ENCODE assay signal across 1 cellular context in genomic region chr1:36398370-36398977, GRCh38.
TF ChIP-seq lines count a peak whose summit lies in the region.

No MANE protein-coding gene starts in this region.

TF ChIP-seq in K562, 482 proteins besides CTCF, POLR2A, EP300 and RAD21 (continued from another document and continues in another):
- TF ChIP-seq TEAD1 (CRISPR knock-in tag; IDR thresholded peaks at IDR 0.05): peak in 1 of 2 experiments; percentile 95; a peak in 2 of 4 replicates
- TF ChIP-seq JUND (IDR thresholded peaks at IDR 0.05; ENCODE audit: borderline replicate concordance, low read depth, low read length): no peak
- peak; percentile 80; the same call in 2 of the 3 replicates for TF ChIP-seq JUND (tag; IDR thresholded peaks at IDR 0.05; ENCODE audit: borderline replicate concordance, low read depth, low read length)
- no peak for TF ChIP-seq CBX8 (IDR thresholded peaks at IDR 0.05; ENCODE audit: borderline replicate concordance, extremely low read depth, low read depth, low read length, poor library complexity, severe bottlenecking)
- peak; percentile 96 for TF ChIP-seq KLF6 (CRISPR knock-in tag; IDR thresholded peaks at IDR 0.05; ENCODE audit: borderline replicate concordance)
- TF ChIP-seq PRDM10 (IDR thresholded peaks at IDR 0.05; ENCODE audit: partially characterized antibody): no peak
- no peak for TF ChIP-seq SP2 (IDR thresholded peaks at IDR 0.05; ENCODE audit: extremely low read depth, low read depth, low read length, poor library complexity, severe bottlenecking)
- TF ChIP-seq MEIS2 (IDR thresholded peaks at IDR 0.05; ENCODE audit: partially characterized antibody): no peak
- TF ChIP-seq HMG20B (CRISPR knock-in tag; IDR thresholded peaks at IDR 0.05): no peak
- no peak for TF ChIP-seq FOXJ2 (tag; IDR thresholded peaks at IDR 0.05)
- TF ChIP-seq FOXP1 (CRISPR knock-in tag; IDR thresholded peaks at IDR 0.05): no peak
- no peak for TF ChIP-seq RBM22 (IDR thresholded peaks at IDR 0.05; ENCODE audit: low read depth, low read length, poor library complexity, severe bottlenecking)
- no peak for TF ChIP-seq PHF21A (IDR thresholded peaks at IDR 0.05; ENCODE audit: borderline replicate concordance, low read depth)
- TF ChIP-seq ASH1L (IDR thresholded peaks at IDR 0.05; ENCODE audit: borderline replicate concordance, low read depth, partially characterized antibody): no peak
- no peak for TF ChIP-seq SPI1 (IDR thresholded peaks at IDR 0.05; ENCODE audit: borderline replicate concordance, low read depth, low read length)
- no peak for TF ChIP-seq BRD4 (IDR thresholded peaks at IDR 0.05)
- no peak for TF ChIP-seq CBX5 (IDR thresholded peaks at IDR 0.05; ENCODE audit: borderline replicate concordance, low read depth)
- no peak for TF ChIP-seq SIRT6 (IDR thresholded peaks at IDR 0.05; ENCODE audit: low read depth, low read length)
- no peak for TF ChIP-seq PREB (CRISPR knock-in tag; IDR thresholded peaks at IDR 0.05)
- TF ChIP-seq ARNT (IDR thresholded peaks at IDR 0.05): no peak
- no peak for TF ChIP-seq TCF3 (CRISPR knock-in tag; IDR thresholded peaks at IDR 0.05)
- no peak for TF ChIP-seq STAT6 (CRISPR knock-in tag; IDR thresholded peaks at IDR 0.05)
- TF ChIP-seq NR4A1 (CRISPR knock-in tag; IDR thresholded peaks at IDR 0.05): peak; percentile 41; the same call in 1 of the 2 replicates
- peak; percentile 98 for TF ChIP-seq NR4A1 (tag; IDR thresholded peaks at IDR 0.05)
- no peak for TF ChIP-seq MAZ (CRISPR knock-in tag; conservative IDR thresholded peaks at IDR 0.05 in 1 of 2, IDR thresholded peaks at IDR 0.05 in 1 of 2)
- TF ChIP-seq HMBOX1 (IDR thresholded peaks at IDR 0.05): no peak
- no peak for TF ChIP-seq SREBF2 (CRISPR knock-in tag; IDR thresholded peaks at IDR 0.05)
- TF ChIP-seq MBD1 (CRISPR knock-in tag; IDR thresholded peaks at IDR 0.05): no peak
- TF ChIP-seq MLLT1 (IDR thresholded peaks at IDR 0.05): no peak
- peak; percentile 95 for TF ChIP-seq PYGO2 (tag; IDR thresholded peaks at IDR 0.05)
- TF ChIP-seq GTF2F1 (IDR thresholded peaks at IDR 0.05; ENCODE audit: low read depth, low read length): no peak
- TF ChIP-seq ZNF354B (CRISPR knock-in tag; IDR thresholded peaks at IDR 0.05): peak; percentile 83
- TF ChIP-seq ZFPM2 (CRISPR knock-in tag; IDR thresholded peaks at IDR 0.05): no peak
- no peak for TF ChIP-seq YBX1 (IDR thresholded peaks at IDR 0.05)
- no peak for TF ChIP-seq ATF2 (CRISPR knock-in tag; IDR thresholded peaks at IDR 0.05)
- TF ChIP-seq CREB1 (IDR thresholded peaks at IDR 0.05): no peak
- no peak for TF ChIP-seq CREB1 (CRISPR knock-in tag; IDR thresholded peaks at IDR 0.05)
- no peak for TF ChIP-seq RFX5 (IDR thresholded peaks at IDR 0.05; ENCODE audit: low read depth, low read length)
- no peak for TF ChIP-seq SFPQ (IDR thresholded peaks at IDR 0.05; ENCODE audit: low read depth, low read length)
- no peak for TF ChIP-seq SRSF3 (IDR thresholded peaks at IDR 0.05; ENCODE audit: insufficient read depth, low read length)
- peak; percentile 83 for TF ChIP-seq HINFP (tag; conservative IDR thresholded peaks at IDR 0.05; ENCODE audit: low read depth)
- no peak for TF ChIP-seq NCOA6 (IDR thresholded peaks at IDR 0.05)
- no peak for TF ChIP-seq CTCFL (IDR thresholded peaks at IDR 0.05; ENCODE audit: borderline replicate concordance, insufficient read depth, low read depth, low read length, poor library complexity, severe bottlenecking)
- TF ChIP-seq RNF2 (IDR thresholded peaks at IDR 0.05): no peak
- no peak for TF ChIP-seq SUPT5H (IDR thresholded peaks at IDR 0.05)
- no peak for TF ChIP-seq MTA3 (IDR thresholded peaks at IDR 0.05; ENCODE audit: borderline replicate concordance)
- TF ChIP-seq BACH1 (tag; IDR thresholded peaks at IDR 0.05): peak; percentile 85
- TF ChIP-seq ZFP30 (CRISPR knock-in tag; IDR thresholded peaks at IDR 0.05; ENCODE audit: borderline replicate concordance): no peak
- TF ChIP-seq ZNF445 (CRISPR knock-in tag; IDR thresholded peaks at IDR 0.05; ENCODE audit: low read depth): peak; percentile 37; the same call in 1 of the 2 replicates
